ENCODE assay signal across 9 cellular contexts in the genomic region with DNA sequence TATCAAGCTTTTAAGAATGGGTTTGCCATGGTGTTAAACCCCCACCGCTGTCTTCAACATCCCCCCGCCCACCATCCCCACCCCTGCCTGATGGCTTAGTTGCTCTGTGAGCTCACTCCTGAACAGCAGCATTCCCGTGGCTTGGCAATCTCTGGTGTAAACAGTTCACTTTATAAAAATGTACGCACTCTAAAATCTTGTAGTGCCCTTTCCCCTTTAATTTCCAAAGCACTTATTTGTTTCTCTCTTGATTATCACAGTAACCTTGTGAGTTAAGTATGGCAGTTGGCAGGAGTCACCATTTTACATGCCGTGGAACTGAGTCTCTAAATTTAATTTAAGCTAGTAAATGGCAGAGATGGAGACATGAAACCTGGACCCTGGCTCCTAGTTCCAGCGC.
A peak's percentile ranks its signal among the peaks of the same experiment; 100 is the strongest.
DNase-seq lines count a peak whose midpoint lies in the region; ATAC-seq and TF ChIP-seq lines count a peak whose summit lies in the region.
"Had no signal": no experiment of that assay in that cellular context is flagged by ENCODE, and none has a peak within 500 bp of the region (broad histone marks: within the 10 kb centered on the region; RNA-seq: fewer than 3 reads in every experiment).

No MANE protein-coding gene starts in this region.

- peak overlapping the region; percentile 74 for H3K27ac Mint-ChIP-seq in activated CD4-positive, alpha-beta T cell treated with anti-CD3 and anti-CD28 coated beads for 36 hours
- H3K27ac Mint-ChIP-seq in activated naive CD8-positive, alpha-beta T cell: peak overlapping the region; percentile 79

- no peak for ATAC-seq in activated CD4-positive, alpha-beta T cell treated with anti-CD3 and anti-CD28 coated beads for 36 hours
- ATAC-seq in right cardiac atrium: peak in 1 of 2 donors; percentile 20
- no peak for ATAC-seq in thoracic aorta (ENCODE audit: insufficient number of reproducible peaks, low FRiP score, low read depth)
- no peak for ATAC-seq in omental fat pad (ENCODE audit: low FRiP score)

- H3K27ac ChIP-seq in right cardiac atrium (ENCODE audit: low read length) (peak overlapping the region; percentile 40), thoracic aorta (peak overlapping the region; percentile 79 to 84)
- H3K27ac ChIP-seq: right lobe of liver had no signal

- no peak for TF ChIP-seq CTCF in thoracic aorta (IDR thresholded peaks at IDR 0.05)
- no peak for TF ChIP-seq CTCF in omental fat pad (IDR thresholded peaks at IDR 0.05)

- WGBS in right cardiac atrium: 58% methylated on average over 6 of the region's 6 CpGs

- POLR2A ChIA-PET in activated CD4-positive, alpha-beta T cell treated with anti-CD3 and anti-CD28 coated beads for 36 hours (lab: Charles Lee): interaction anchor here (1.0 kb wide), 1 partner anchor 16 kb away, joined by 3 read pairs; no protein-coding TSS in a partner anchor

- H3K36me3 ChIP-seq in thoracic aorta: no peaks in the 10 kb centered on the region

- H3K9me3 ChIP-seq in right cardiac atrium (ENCODE audit: control insufficient read depth, low read length): no peaks in the 10 kb centered on the region
- no peaks in the 10 kb centered on the region for H3K9me3 ChIP-seq in thoracic aorta
- H3K9me3 ChIP-seq: right lobe of liver had no signal

- H3K4me1 ChIP-seq in right cardiac atrium (ENCODE audit: control insufficient read depth, insufficient read depth, low read length): peaks cover 26% of the 10 kb centered on the region
- peaks cover 60 to 85% of the 10 kb centered on the region in 2 donors for H3K4me1 ChIP-seq in thoracic aorta (ENCODE audit: control insufficient read depth in 1 of 2, low read depth in 2 of 2)

- H3K36me3 Mint-ChIP-seq in activated CD4-positive, alpha-beta T cell treated with anti-CD3 and anti-CD28 coated beads for 36 hours (ENCODE audit: low read depth): peaks cover 39% of the 10 kb centered on the region
- H3K36me3 Mint-ChIP-seq in activated naive CD8-positive, alpha-beta T cell: peaks cover 34% of the 10 kb centered on the region

- CTCF ChIA-PET in activated CD4-positive, alpha-beta T cell treated with anti-CD3 and anti-CD28 coated beads for 36 hours (lab: Charles Lee): interaction anchor here (0.6 to 1.8 kb wide), 6 partner anchors 13 to 135 kb away, joined by 3 to 6 read pairs (median 4); no protein-coding TSS in a partner anchor

- DNase-seq in activated CD4-positive, alpha-beta T cell treated with anti-CD3 and anti-CD28 coated beads for 36 hours: no peak
- no peak for DNase-seq in activated CD4-positive, alpha-beta T cell treated with anti-CD3 and anti-CD28 coated beads for 48 hours
- DNase-seq in right cardiac atrium (peak in 1 of 3 donors; percentile 60), thoracic aorta (ENCODE audit: low spot score) (no peak), HCEC 1CT (no peak), omental fat pad (ENCODE audit: low spot score) (no peak), RPMI8226 (no peak)
- DNase-seq: right lobe of liver had no signal

- intact Hi-C loops in activated CD4-positive, alpha-beta T cell treated with anti-CD3 and anti-CD28 coated beads for 36 hours (cut with DNase I, micrococcal nuclease): loop anchor here (1.0 to 2.0 kb wide), 7 partner anchors 15 to 123 kb away; a partner anchor contains a TSS
- intact Hi-C loops in right cardiac atrium (cut with DNase I): loop anchor here in 1 of 4 donors (10.0 kb wide), 1 partner anchor 53 kb away; no protein-coding TSS in a partner anchor

- no peaks in the 10 kb centered on the region for H3K9me3 Mint-ChIP-seq in activated CD4-positive, alpha-beta T cell treated with anti-CD3 and anti-CD28 coated beads for 36 hours (ENCODE audit: low read depth)
- H3K9me3 Mint-ChIP-seq in activated naive CD8-positive, alpha-beta T cell (ENCODE audit: low read depth): peaks cover 4% of the 10 kb centered on the region

- H3K4me3 Mint-ChIP-seq in activated CD4-positive, alpha-beta T cell treated with anti-CD3 and anti-CD28 coated beads for 36 hours: no peak overlapping the region
- peak overlapping the region; percentile 18 for H3K4me3 Mint-ChIP-seq in activated naive CD8-positive, alpha-beta T cell

- no peak overlapping the region for H3K4me3 ChIP-seq in right cardiac atrium (ENCODE audit: low read length)
- H3K4me3 ChIP-seq in thoracic aorta: no peak overlapping the region
- H3K4me3 ChIP-seq: right lobe of liver had no signal

- H3K27me3 Mint-ChIP-seq in activated CD4-positive, alpha-beta T cell treated with anti-CD3 and anti-CD28 coated beads for 36 hours: no peaks in the 10 kb centered on the region
- no peaks in the 10 kb centered on the region for H3K27me3 Mint-ChIP-seq in activated naive CD8-positive, alpha-beta T cell

- H3K4me1 Mint-ChIP-seq in activated CD4-positive, alpha-beta T cell treated with anti-CD3 and anti-CD28 coated beads for 36 hours: peaks cover 76% of the 10 kb centered on the region
- peaks cover 73% of the 10 kb centered on the region for H3K4me1 Mint-ChIP-seq in activated naive CD8-positive, alpha-beta T cell (ENCODE audit: low read depth)

- H3K27me3 ChIP-seq in right cardiac atrium (ENCODE audit: control insufficient read depth, insufficient read depth): no peaks in the 10 kb centered on the region
- H3K27me3 ChIP-seq in thoracic aorta (replicated peaks; ENCODE audit: insufficient read depth): no peaks in the 10 kb centered on the region
- H3K27me3 ChIP-seq: right lobe of liver had no signal
